1 cellular context compared by ENCODE assay signal in genomic region chr19:3683866-3684816, GRCh38.
TF ChIP-seq lines count a peak whose summit lies in the region.

No MANE protein-coding gene starts in this region.

TF ChIP-seq in HepG2, 621 proteins besides CTCF, POLR2A, EP300 and RAD21:
- no peak for TF ChIP-seq HNRNPH1 (optimal IDR thresholded peaks at IDR 0.05; ENCODE audit: low read depth, low read length)
- TF ChIP-seq ZNF331 (CRISPR knock-in tag; IDR thresholded peaks at IDR 0.05), result peak; percentile 100
- TF ChIP-seq ZNF280B (CRISPR knock-in tag; IDR thresholded peaks at IDR 0.05; ENCODE audit: borderline replicate concordance), result peak; percentile 59; the same call in 1 of the 2 replicates
